In genomic region chr15:84750583-84751092, GRCh38 we compare ENCODE assay signal across 7 cellular contexts. TPM values are rescaled to one million over a fixed set of nuclear protein-coding genes. Genes with fewer than 3 reads are reported as not detected.
A peak's percentile ranks its signal among the peaks of the same experiment; 100 is the strongest.
DNase-seq lines count a peak whose midpoint lies in the region; ATAC-seq, FAIRE-seq and TF ChIP-seq lines count a peak whose summit lies in the region.

No MANE protein-coding gene starts in this region.

- H3K36me3 Mint-ChIP-seq in activated CD4-positive, alpha-beta memory T cell treated with anti-CD3 and anti-CD28 coated beads, Interleukin-2, amount 10 ng/mL, durations not matched to agents 7 days and 5 days (ENCODE audit: low read depth): peaks cover 46% of the 10 kb centered on the region
- peaks cover 6% of the 10 kb centered on the region for H3K36me3 Mint-ChIP-seq in mesothelial cell of epicardium

- no peaks in the 10 kb centered on the region for H3K9me3 Mint-ChIP-seq in activated CD4-positive, alpha-beta memory T cell treated with anti-CD3 and anti-CD28 coated beads, Interleukin-2, amount 10 ng/mL, durations not matched to agents 7 days and 5 days
- H3K9me3 Mint-ChIP-seq in mesothelial cell of epicardium: no peaks in the 10 kb centered on the region

- peak; percentile 24 for ATAC-seq in HG03135 (IDR thresholded peaks at IDR 0.05; ENCODE audit: unreplicated experiment)
- ATAC-seq in HG03565 (IDR thresholded peaks at IDR 0.05; ENCODE audit: unreplicated experiment): no peak

- H3K4me3 Mint-ChIP-seq in activated CD4-positive, alpha-beta memory T cell treated with anti-CD3 and anti-CD28 coated beads, Interleukin-2, amount 10 ng/mL, durations not matched to agents 7 days and 5 days: peak overlapping the region; percentile 99
- H3K4me3 Mint-ChIP-seq in mesothelial cell of epicardium: peak overlapping the region; percentile 94

- CTCF ChIA-PET in activated CD4-positive, alpha-beta memory T cell treated with anti-CD3 and anti-CD28 coated beads, Interleukin-2, amount 10 ng/mL, durations not matched to agents 7 days and 5 days (lab: Charles Lee): interaction anchor here (1.1 to 2.7 kb wide), 3 partner anchors 35 to 113 kb away, joined by 3 to 24 read pairs (median 3); partner anchors contain the start of gene SEC11A

- POLR2A ChIA-PET in activated CD4-positive, alpha-beta memory T cell treated with anti-CD3 and anti-CD28 coated beads, Interleukin-2, amount 10 ng/mL, durations not matched to agents 7 days and 5 days (lab: Charles Lee): interaction anchor here (0.7 to 6.1 kb wide), 7 partner anchors 15 to 119 kb away, joined by 3 to 93 read pairs (median 6); partner anchors contain the start of gene SEC11A

- peaks cover 65% of the 10 kb centered on the region for H3K4me1 Mint-ChIP-seq in activated CD4-positive, alpha-beta memory T cell treated with anti-CD3 and anti-CD28 coated beads, Interleukin-2, amount 10 ng/mL, durations not matched to agents 7 days and 5 days
- H3K4me1 Mint-ChIP-seq in mesothelial cell of epicardium: peaks cover 47% of the 10 kb centered on the region

- no peak for TF ChIP-seq CTCF in mesothelial cell of epicardium (IDR thresholded peaks at IDR 0.05; ENCODE audit: unreplicated experiment)

- peak overlapping the region; percentile 97 for H3K27ac Mint-ChIP-seq in activated CD4-positive, alpha-beta memory T cell treated with anti-CD3 and anti-CD28 coated beads, Interleukin-2, amount 10 ng/mL, durations not matched to agents 7 days and 5 days
- peak overlapping the region; percentile 98 for H3K27ac Mint-ChIP-seq in mesothelial cell of epicardium

- FAIRE-seq in GM19239 (lab: Jason Lieb, UNC): peak; percentile 86

- H3K27me3 Mint-ChIP-seq in activated CD4-positive, alpha-beta memory T cell treated with anti-CD3 and anti-CD28 coated beads, Interleukin-2, amount 10 ng/mL, durations not matched to agents 7 days and 5 days: no peaks in the 10 kb centered on the region
- H3K27me3 Mint-ChIP-seq in mesothelial cell of epicardium (ENCODE audit: low read depth): no peaks in the 10 kb centered on the region

- DNase-seq in GM19239 (ENCODE audit: insufficient read length, low spot score): no peak
- no peak for DNase-seq in activated CD4-positive, alpha-beta memory T cell treated with anti-CD3 and anti-CD28 coated beads, Interleukin-2, amount 10 ng/mL, durations not matched to agents 7 days and 5 days
- no peak for DNase-seq in mesothelial cell of epicardium (ENCODE audit: low spot score in 2 of 2, unreplicated experiment in 2 of 2)
- no peak for DNase-seq in mucosa of gallbladder (ENCODE audit: low spot score)
- no peak for DNase-seq in effector CD4-positive, alpha-beta T cell

RNA-seq across cellular contexts. Expression of gene ZNF592, which starts 2.2 kb away (rescaled TPM):
- 10 to 100 TPM; 36.6 to 38.0 TPM for total RNA-seq in activated CD4-positive, alpha-beta memory T cell treated with anti-CD3 and anti-CD28 coated beads, Interleukin-2, amount 10 ng/mL, durations not matched to agents 7 days and 5 days
- total RNA-seq in mesothelial cell of epicardium (31.8 to 32.8 TPM (median 31.9 TPM) in 3 replicates), mucosa of gallbladder (29.3 TPM)

RNA-seq across cellular contexts. Expression of gene SEC11A, which starts 34.7 kb away (rescaled TPM):
- total RNA-seq in activated CD4-positive, alpha-beta memory T cell treated with anti-CD3 and anti-CD28 coated beads, Interleukin-2, amount 10 ng/mL, durations not matched to agents 7 days and 5 days: 100 to 1,000 TPM; 132 to 139 TPM
- total RNA-seq in mesothelial cell of epicardium (120 to 126 TPM (median 121 TPM) in 3 replicates), mucosa of gallbladder (121 TPM)
